ENCODE assay signal across 14 cellular contexts in the genomic region with DNA sequence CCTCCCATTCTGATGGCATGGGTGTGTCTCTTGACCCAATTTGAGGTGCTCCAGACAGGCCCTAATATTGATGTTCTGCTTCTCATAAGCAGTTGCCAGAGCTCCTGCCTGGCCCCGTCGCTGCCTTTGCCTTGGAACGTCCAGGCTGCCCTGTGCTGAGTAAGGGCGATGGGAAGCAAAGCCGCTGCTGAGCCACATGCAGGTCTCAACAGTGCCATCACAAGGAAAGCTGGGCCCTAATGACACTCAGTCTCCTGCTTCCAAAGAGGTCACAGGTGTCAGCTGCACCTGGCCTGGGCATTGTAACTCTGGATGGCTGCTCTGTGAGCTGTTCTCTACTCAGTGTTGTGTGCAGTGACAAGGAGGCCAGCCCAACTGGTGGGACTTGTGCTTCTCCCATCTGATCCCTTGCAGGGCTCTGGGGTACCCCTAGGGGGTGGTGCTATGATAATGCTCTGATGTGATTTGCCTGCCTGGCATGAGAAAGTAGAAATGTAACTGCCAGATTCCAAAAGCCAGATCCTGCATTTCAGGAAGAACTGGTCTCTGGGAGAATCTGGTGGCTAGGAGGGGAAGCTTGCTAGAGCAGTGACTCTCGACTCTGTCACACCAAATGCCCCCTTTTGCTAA. TPM values are rescaled to one million over a fixed set of nuclear protein-coding genes. Genes with fewer than 3 reads are reported as not detected.
DNase-seq lines count a peak whose midpoint lies in the region; ATAC-seq, FAIRE-seq and TF ChIP-seq lines count a peak whose summit lies in the region.
"Had no signal": no experiment of that assay in that cellular context is flagged by ENCODE, and none has a peak within 500 bp of the region (broad histone marks: within the 10 kb centered on the region; RNA-seq: fewer than 3 reads in every experiment).

No MANE protein-coding gene starts in this region.

- H3K4me1 ChIP-seq in keratinocyte (ENCODE audit: control insufficient read depth, extremely low read depth, insufficient read depth, low read length) (peaks cover 41% of the 10 kb centered on the region), right cardiac atrium (ENCODE audit: control insufficient read depth, insufficient read depth, low read length) (no peaks in the 10 kb centered on the region)
- H3K4me1 ChIP-seq: parathyroid adenoma had no signal

- H2AFZ ChIP-seq in keratinocyte (ENCODE audit: control insufficient read depth, low read length): no peak overlapping the region
- H2AFZ ChIP-seq: parathyroid adenoma had no signal

- peak overlapping the region; percentile 86 for H3K27ac Mint-ChIP-seq in CD4-positive, alpha-beta T cell

- dilution Hi-C loops in keratinocyte (cut with MboI; ENCODE audit: extremely low pct_ligation_motif_present, low sequenced_read_pairs): no loop called here

- peaks cover 42% of the 10 kb centered on the region for H3K79me2 ChIP-seq in keratinocyte (ENCODE audit: control insufficient read depth, insufficient read depth, low read length)

- TF ChIP-seq CTCF in CD4-positive, alpha-beta T cell (IDR thresholded peaks at IDR 0.05): no peak
- TF ChIP-seq CTCF in GM12875 (IDR thresholded peaks at IDR 0.05; ENCODE audit: borderline replicate concordance, insufficient read depth, low read depth, low read length) (0 out of 2 replicates have a peak, but pooled peaks have one; percentile 17), VCaP (conservative IDR thresholded peaks at IDR 0.05) (0 out of 2 replicates have a peak, but pooled peaks have one; percentile 16), keratinocyte (optimal IDR thresholded peaks at IDR 0.05 in 1 of 3, IDR thresholded peaks at IDR 0.05 in 1 of 3, conservative IDR thresholded peaks at IDR 0.05 in 1 of 3; ENCODE audit: extremely low read depth in 1 of 3, insufficient read depth in 2 of 3, low read length in 3 of 3) (peak; percentile 12 to 55 (median 17))

- no peaks in the 10 kb centered on the region for H4K20me1 ChIP-seq in keratinocyte (ENCODE audit: control insufficient read depth, extremely low read depth, insufficient read depth, low read length)

- peaks cover 0 to 3% of the 10 kb centered on the region in 2 experiments for H3K36me3 ChIP-seq in keratinocyte (ENCODE audit: control insufficient read depth in 2 of 2, extremely low read depth in 1 of 2, insufficient read depth in 2 of 2, low read length in 2 of 2)
- H3K36me3 ChIP-seq: upper lobe of left lung had no signal

- H3K36me3 Mint-ChIP-seq in CD4-positive, alpha-beta T cell (ENCODE audit: low read depth): peaks cover 84% of the 10 kb centered on the region

- no peak overlapping the region for H3K4me3 ChIP-seq in GM12875 (ENCODE audit: low read depth, low read length)
- no peak overlapping the region for H3K4me3 ChIP-seq in keratinocyte (ENCODE audit: control insufficient read depth in 2 of 3, extremely low read depth in 1 of 3, insufficient read depth in 2 of 3, low read depth in 1 of 3, low read length in 3 of 3)
- no peak overlapping the region for H3K4me3 ChIP-seq in right cardiac atrium (ENCODE audit: low read length)
- H3K4me3 ChIP-seq: upper lobe of left lung had no signal

- DNase-seq in CD4-positive, alpha-beta T cell: no peak
- DNase-seq in keratinocyte (ENCODE audit: low read depth, low spot score) (no peak), GM03348 (ENCODE audit: low spot score) (no peak), cardiac septum (ENCODE audit: low spot score) (no peak), NCI-H1930 (lab: John Stamatoyannopoulos, UW) (no peak), right cardiac atrium (no peak)
- DNase-seq: DMS79 treated with DMSO at 0.1 percent for 48 hours, NCI-H2029, SIG-M5, upper lobe of left lung had no signal

- 95% methylated on average over 6 of the region's 6 CpGs for WGBS in right cardiac atrium

- intact Hi-C loops in CD4-positive, alpha-beta T cell (cut with DNase I, micrococcal nuclease): no loop called here
- intact Hi-C loops in cardiac septum (cut with DNase I): no loop called here
- intact Hi-C loops in right cardiac atrium (cut with DNase I): loop anchor here in 1 of 4 donors (10.0 kb wide), 1 partner anchor 92 kb away; no protein-coding TSS in a partner anchor

- ATAC-seq in CD4-positive, alpha-beta T cell (ENCODE audit: poor library complexity): no peak
- ATAC-seq in right cardiac atrium: no peak

- H3K27ac ChIP-seq in CD4-positive, alpha-beta T cell (ENCODE audit: low read depth, low read length): no peak overlapping the region
- H3K27ac ChIP-seq in VCaP (peak overlapping the region; percentile 62), keratinocyte (ENCODE audit: control insufficient read depth, insufficient read depth, low read length) (no peak overlapping the region), right cardiac atrium (ENCODE audit: low read length) (no peak overlapping the region)
- H3K27ac ChIP-seq: epithelial cell of prostate, parathyroid adenoma, upper lobe of left lung had no signal

- H3K4me1 Mint-ChIP-seq in CD4-positive, alpha-beta T cell (ENCODE audit: low read depth): peaks cover 96% of the 10 kb centered on the region

- H3K9me3 Mint-ChIP-seq in CD4-positive, alpha-beta T cell: no peaks in the 10 kb centered on the region

- POLR2A ChIA-PET in CD4-positive, alpha-beta T cell (lab: Charles Lee): interaction anchor here (0.6 to 1.5 kb wide), 2 partner anchors 42 to 119 kb away, joined by 3 read pairs; no protein-coding TSS in a partner anchor

- no peak for FAIRE-seq in keratinocyte (lab: Jason Lieb, UNC)

- H3K27me3 Mint-ChIP-seq in CD4-positive, alpha-beta T cell: no peaks in the 10 kb centered on the region

- peak overlapping the region; percentile 8 for H3K4me3 Mint-ChIP-seq in CD4-positive, alpha-beta T cell

- CTCF ChIA-PET in CD4-positive, alpha-beta T cell (lab: Charles Lee): no interaction called here

- H3K9me3 ChIP-seq in CD4-positive, alpha-beta T cell (ENCODE audit: control insufficient read depth, low read length): no peaks in the 10 kb centered on the region
- H3K9me3 ChIP-seq in keratinocyte (ENCODE audit: control insufficient read depth, low read depth, low read length): no peaks in the 10 kb centered on the region
- H3K9me3 ChIP-seq in right cardiac atrium (ENCODE audit: control insufficient read depth, low read length): no peaks in the 10 kb centered on the region
- H3K9me3 ChIP-seq: upper lobe of left lung had no signal

- H3K27me3 ChIP-seq in CD4-positive, alpha-beta T cell (ENCODE audit: control insufficient read depth, insufficient read depth, low read length): no peaks in the 10 kb centered on the region
- H3K27me3 ChIP-seq in keratinocyte (ENCODE audit: control insufficient read depth, extremely low read depth, insufficient read depth, low read length) (no peaks in the 10 kb centered on the region), right cardiac atrium (ENCODE audit: control insufficient read depth, insufficient read depth) (no peaks in the 10 kb centered on the region)
- H3K27me3 ChIP-seq: upper lobe of left lung had no signal

- no peak overlapping the region for H3K9ac ChIP-seq in keratinocyte (ENCODE audit: control insufficient read depth, extremely low read depth, insufficient read depth, low read length)
- H3K9ac ChIP-seq: parathyroid adenoma had no signal

- no peaks in the 10 kb centered on the region for H3K9me1 ChIP-seq in keratinocyte (ENCODE audit: control insufficient read depth, extremely low read depth, insufficient read depth, low read length)

- no peak overlapping the region for H3K4me2 ChIP-seq in keratinocyte (ENCODE audit: control insufficient read depth, extremely low read depth, insufficient read depth, low read depth, low read length)

RNA-seq across cellular contexts. Expression of a gene that starts 8.7 kb away (rescaled TPM):
- 10 to 100 TPM; 82.6 to 91.8 TPM for total RNA-seq in CD4-positive, alpha-beta T cell
- 13.3 to 26.8 TPM (median 25.0 TPM) in 3 replicates for polyA plus RNA-seq in keratinocyte
- 29.0 TPM for polyA plus RNA-seq in keratinocyte (2011; ENCODE audit: low read depth)
- polyA plus RNA-seq in keratinocyte (2011; cell fraction: cytosol; rRNA removed): 15.7 and 22.9 TPM in 2 replicates
- polyA plus RNA-seq in keratinocyte (2011; cell fraction: nucleus; rRNA removed): 14.3 and 15.3 TPM in 2 replicates
- polyA plus RNA-seq in keratinocyte (2012; ENCODE audit: low replicate concordance): 18.0 and 20.9 TPM in 2 replicates
- 14.6 to 36.1 TPM (median 21.8 TPM) in 3 replicates for polyA minus RNA-seq in keratinocyte
- 28.2 TPM for polyA minus RNA-seq in keratinocyte (2011; cell fraction: cytosol; rRNA and poly(A)+ RNA removed)
- polyA minus RNA-seq in keratinocyte (2011; cell fraction: nucleus; rRNA and poly(A)+ RNA removed): 17.8 and 35.6 TPM in 2 replicates
- total RNA-seq in cardiac septum: 9.2 TPM
- 10 to 100 TPM in 1 of 4 donors, 1 to 10 TPM in 3; 4.1 to 11.0 (median 6.0) TPM for total RNA-seq in right cardiac atrium
- polyA plus RNA-seq in right cardiac atrium: 2.8 TPM
